8 cellular contexts compared by ENCODE assay signal in genomic region chr15:63503739-63504246, GRCh38. TPM values are rescaled to one million over a fixed set of nuclear protein-coding genes. Genes with fewer than 3 reads are reported as not detected.
DNase-seq lines count a peak whose midpoint lies in the region; ATAC-seq and TF ChIP-seq lines count a peak whose summit lies in the region.

No MANE protein-coding gene starts in this region.

- H3K4me3 ChIP-seq in KMS-11 (IDR thresholded peaks at IDR 0.05; ENCODE audit: insufficient read depth, low read depth, low read length) (no peak overlapping the region), colonic mucosa (peak overlapping the region; percentile 34), lower lobe of right lung (peak overlapping the region; percentile 82)

- H3K36me3 ChIP-seq in KMS-11 (ENCODE audit: insufficient read depth) = no peaks in the 10 kb centered on the region
- H3K36me3 ChIP-seq in colonic mucosa = no peaks in the 10 kb centered on the region
- no peaks in the 10 kb centered on the region for H3K36me3 ChIP-seq in lower lobe of right lung

- H3K79me2 ChIP-seq in KMS-11 (ENCODE audit: insufficient read depth, low read depth) = peaks cover 37% of the 10 kb centered on the region

- H3K4me1 ChIP-seq in KMS-11 (ENCODE audit: low read depth, poor library complexity, severe bottlenecking) = peaks cover 26% of the 10 kb centered on the region
- peaks cover 19% of the 10 kb centered on the region for H3K4me1 ChIP-seq in colonic mucosa
- H3K4me1 ChIP-seq in lower lobe of right lung = peaks cover 74% of the 10 kb centered on the region

- H2AFZ ChIP-seq in KMS-11 (ENCODE audit: low read depth) = peak overlapping the region; percentile 97

- peak overlapping the region; percentile 88 for H3K9ac ChIP-seq in KMS-11
- peak overlapping the region; percentile 92 to 100 for H3K9ac ChIP-seq in colonic mucosa (ENCODE audit: low read depth in 2 of 2, low read length in 2 of 2)

- TF ChIP-seq CTCF in KMS-11 (conservative IDR thresholded peaks at IDR 0.05; ENCODE audit: low read depth, low read length) (peak; percentile 33; the same call in 1 of the 2 replicates), colonic mucosa (IDR thresholded peaks at IDR 0.05) (no peak), lower lobe of right lung (IDR thresholded peaks at IDR 0.05) (no peak)

- H3K4me2 ChIP-seq in KMS-11 = peak overlapping the region; percentile 77

- H3K27ac ChIP-seq in KMS-11 = peak overlapping the region; percentile 84
- H3K27ac ChIP-seq in colonic mucosa = peak overlapping the region; percentile 98
- H3K27ac ChIP-seq in lower lobe of right lung = peak overlapping the region; percentile 99

- no peaks in the 10 kb centered on the region for H3K27me3 ChIP-seq in KMS-11 (ENCODE audit: insufficient read depth, low read depth)
- H3K27me3 ChIP-seq in colonic mucosa = no peaks in the 10 kb centered on the region
- no peaks in the 10 kb centered on the region for H3K27me3 ChIP-seq in lower lobe of right lung (ENCODE audit: low read depth)

- peaks cover 18% of the 10 kb centered on the region; the same call in 1 of the 2 replicates for H4K20me1 ChIP-seq in KMS-11 (ENCODE audit: insufficient read depth)

- H3K9me3 ChIP-seq in colonic mucosa (no peaks in the 10 kb centered on the region), lower lobe of right lung (no peaks in the 10 kb centered on the region)

- ATAC-seq in GM21717 (IDR thresholded peaks at IDR 0.05; ENCODE audit: unreplicated experiment) (peak; percentile 16), lower lobe of right lung (peak; percentile 57 to 65)
- peak; percentile 63 to 64 for ATAC-seq in activated CD4-positive, CD25-positive, alpha-beta regulatory T cell treated with anti-CD3 and anti-CD28 coated beads, Interleukin-2, amount 50 U/mL, for 24 hours

- intact Hi-C loops in colonic mucosa (cut with DNase I) = no loop called here
- intact Hi-C loops in lower lobe of right lung (cut with DNase I) = no loop called here

- DNase-seq in Daoy (ENCODE audit: low read depth) = peak; percentile 88
- DNase-seq in colonic mucosa = no peak
- peak; percentile 82 for DNase-seq in lower lobe of right lung
- peak; percentile 70 for DNase-seq in stimulated activated CD8-positive, alpha-beta memory T cell treated with anti-CD3 and anti-CD28 coated beads, Interleukin-12 subunit alpha, Interleukin-12 subunit beta, amount 100 ng/mL, for 24 hours (ENCODE audit: extremely low read depth)
- no peak for DNase-seq in hippocampal formation (lab: John Stamatoyannopoulos, UW)

RNA-seq across cellular contexts. Expression of gene USP3, which starts 0.6 kb away (rescaled TPM):
- 28.1 and 35.7 TPM in 2 replicates for total RNA-seq in Daoy (2014; rRNA removed; shearing (Covaris generic))
- total RNA-seq in colonic mucosa = 10 to 100 TPM; 57.6 to 74.2 TPM
- total RNA-seq in lower lobe of right lung = 74.5 TPM

Comparison
In these comparisons a context has a peak if more than half of its experiments do, and no peak if none do; other contexts are left out.
1. DNase-seq: peak in Daoy (single experiment), lower lobe of right lung (single experiment) and stimulated activated CD8-positive, alpha-beta memory T cell treated with anti-CD3 and anti-CD28 coated beads, Interleukin-12 subunit alpha, Interleukin-12 subunit beta, amount 100 ng/mL, for 24 hours (single experiment); none in colonic mucosa (single experiment) and hippocampal formation (0 of 2).
2. Peak in every context shown above with its lines, with median percentiles within 50 percentile points of each other: ATAC-seq and H3K27ac ChIP-seq.